ENCODE assay signal across 15 cellular contexts in the genomic region with DNA sequence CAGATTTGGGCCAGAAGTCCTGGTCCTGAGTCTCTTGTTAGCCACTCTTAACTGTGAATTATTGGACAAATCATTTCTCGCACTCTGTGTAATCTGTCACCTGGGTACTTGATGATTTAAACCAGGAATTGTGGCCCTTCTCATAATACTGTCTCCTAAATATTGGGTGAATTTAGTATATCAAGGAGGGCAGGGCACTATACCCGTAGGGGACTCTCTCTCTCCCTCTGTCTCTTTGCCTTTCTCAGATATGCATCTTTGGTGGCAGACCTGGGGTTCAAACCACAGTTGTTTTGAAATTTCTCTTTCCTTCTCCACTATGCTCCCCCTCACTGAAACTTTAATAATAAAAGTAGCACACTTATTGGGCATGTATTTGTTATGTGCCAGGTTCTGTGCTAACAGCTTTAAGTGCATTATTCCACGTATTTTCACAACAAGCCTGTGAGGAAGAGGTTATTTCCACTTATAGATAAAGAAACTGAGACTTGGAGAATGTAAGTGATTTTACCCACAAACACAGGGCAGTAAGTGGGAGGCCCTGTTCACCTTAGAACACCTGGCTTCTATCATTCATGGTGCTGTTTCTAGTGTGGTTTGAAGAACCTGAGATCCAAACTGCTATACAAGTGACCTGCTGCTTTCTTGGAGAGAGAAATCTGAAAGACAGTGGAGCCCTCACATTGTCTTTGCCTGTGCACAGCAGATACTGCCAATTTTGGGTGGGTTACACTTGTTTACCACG. TPM values are rescaled to one million over a fixed set of nuclear protein-coding genes. Genes with fewer than 3 reads are reported as not detected.
A peak's percentile ranks its signal among the peaks of the same experiment; 100 is the strongest.
DNase-seq lines count a peak whose midpoint lies in the region; ATAC-seq and TF ChIP-seq lines count a peak whose summit lies in the region.
"Had no signal": no experiment of that assay in that cellular context is flagged by ENCODE, and none has a peak within 500 bp of the region (broad histone marks: within the 10 kb centered on the region; RNA-seq: fewer than 3 reads in every experiment).

No MANE protein-coding gene starts in this region.

- POLR2A ChIA-PET in SK-N-SH (lab: Yijun Ruan, JAX), result no interaction called here
- POLR2A ChIA-PET in activated CD4-positive, alpha-beta memory T cell treated with anti-CD3 and anti-CD28 coated beads, Interleukin-2, amount 10 ng/mL, durations not matched to agents 7 days and 5 days (lab: Charles Lee), result interaction anchor here (1.0 to 4.8 kb wide), 3 partner anchors 11 to 40 kb away, joined by 3 to 142 read pairs (median 15); partner anchors contain the start of gene FAS

- H3K9me3 Mint-ChIP-seq in activated CD4-positive, alpha-beta memory T cell treated with anti-CD3 and anti-CD28 coated beads, Interleukin-2, amount 10 ng/mL, durations not matched to agents 7 days and 5 days, result no peaks in the 10 kb centered on the region
- H3K9me3 Mint-ChIP-seq in CD14-positive monocyte, result no peaks in the 10 kb centered on the region
- H3K9me3 Mint-ChIP-seq: type B pancreatic cell had no signal

- intact Hi-C loops in CD14-positive monocyte (cut with micrococcal nuclease) (loop anchor here in 1 of 2 donors (5.0 kb wide), 1 partner anchor 65 kb away; no protein-coding TSS in a partner anchor), mucosa of descending colon (cut with DNase I, micrococcal nuclease) (loop anchor here in 1 of 2 donors (10.0 kb wide), 1 partner anchor 168 kb away; no protein-coding TSS in a partner anchor)

- H3K4me1 Mint-ChIP-seq in activated CD4-positive, alpha-beta memory T cell treated with anti-CD3 and anti-CD28 coated beads, Interleukin-2, amount 10 ng/mL, durations not matched to agents 7 days and 5 days, result peaks cover 65% of the 10 kb centered on the region
- H3K4me1 Mint-ChIP-seq in CD14-positive monocyte, result peaks cover 26% of the 10 kb centered on the region

- no peak for TF ChIP-seq RAD21 in SK-N-SH (IDR thresholded peaks at IDR 0.05; ENCODE audit: low read length)

- H3K4me2 ChIP-seq in SK-N-SH (no peak overlapping the region), GM23248 (ENCODE audit: unreplicated experiment) (no peak overlapping the region), osteoblast (ENCODE audit: insufficient read depth, low read length) (no peak overlapping the region)

- H3K9me2 ChIP-seq in SK-N-SH (no peaks in the 10 kb centered on the region), GM23248 (ENCODE audit: insufficient read depth) (no peaks in the 10 kb centered on the region)

- ATAC-seq in SK-N-SH treated with all-trans-retinoic acid at 6 μM for 48 hours (peak; percentile 15; the same call in 2 of the 3 replicates), GM21367 (IDR thresholded peaks at IDR 0.05; ENCODE audit: unreplicated experiment) (no peak), mucosa of descending colon (no peak)
- ATAC-seq: left colon had no signal

- CTCF ChIA-PET in SK-N-SH (lab: Yijun Ruan, JAX), result no interaction called here
- CTCF ChIA-PET in activated CD4-positive, alpha-beta memory T cell treated with anti-CD3 and anti-CD28 coated beads, Interleukin-2, amount 10 ng/mL, durations not matched to agents 7 days and 5 days (lab: Charles Lee), result interaction anchor here (1.4 to 1.7 kb wide), 3 partner anchors 15 to 70 kb away, joined by 3 to 14 read pairs (median 4); no protein-coding TSS in a partner anchor

- H3K4me3 ChIP-seq in SK-N-SH (ENCODE audit: low read depth in 2 of 2, low read length in 1 of 2), result no peak overlapping the region
- H3K4me3 ChIP-seq in GM23248, result no peak overlapping the region
- no peak overlapping the region for H3K4me3 ChIP-seq in osteoblast (ENCODE audit: insufficient read depth, low read length)
- H3K4me3 ChIP-seq in mucosa of descending colon, result no peak overlapping the region

- no peak for DNase-seq in SK-N-SH
- DNase-seq in GM23248, result no peak
- DNase-seq in activated CD4-positive, alpha-beta memory T cell treated with anti-CD3 and anti-CD28 coated beads, Interleukin-2, amount 10 ng/mL, durations not matched to agents 7 days and 5 days, result no peak
- DNase-seq in osteoblast (ENCODE audit: insufficient read length, low spot score, missing footprints), result no peak
- no peak for DNase-seq in CD14-positive monocyte (ENCODE audit: low spot score)
- DNase-seq in mucosa of descending colon, result no peak
- DNase-seq: caudate nucleus, left colon, NCI-H82, SW 1271 had no signal

- peak overlapping the region; percentile 71 for H3K4me3 Mint-ChIP-seq in activated CD4-positive, alpha-beta memory T cell treated with anti-CD3 and anti-CD28 coated beads, Interleukin-2, amount 10 ng/mL, durations not matched to agents 7 days and 5 days
- H3K4me3 Mint-ChIP-seq in CD14-positive monocyte, result no peak overlapping the region
- H3K4me3 Mint-ChIP-seq: type B pancreatic cell had no signal

- H3K27me3 ChIP-seq in SK-N-SH (ENCODE audit: insufficient read depth) (no peaks in the 10 kb centered on the region), GM23248 (replicated peaks; ENCODE audit: insufficient read depth) (no peaks in the 10 kb centered on the region), osteoblast (ENCODE audit: insufficient read depth, low read length) (no peaks in the 10 kb centered on the region)
- H3K27me3 ChIP-seq: foreskin keratinocyte had no signal

- peak overlapping the region; percentile 84 for H3K27ac Mint-ChIP-seq in activated CD4-positive, alpha-beta memory T cell treated with anti-CD3 and anti-CD28 coated beads, Interleukin-2, amount 10 ng/mL, durations not matched to agents 7 days and 5 days
- peak overlapping the region in 1 of 7 donors; percentile 28 for H3K27ac Mint-ChIP-seq in CD14-positive monocyte
- H3K27ac Mint-ChIP-seq: type B pancreatic cell had no signal

- TF ChIP-seq CTCF in SK-N-SH (IDR thresholded peaks at IDR 0.05) (no peak), osteoblast (IDR thresholded peaks at IDR 0.05; ENCODE audit: extremely low read depth, low read depth, low read length) (no peak), CD14-positive monocyte (IDR thresholded peaks at IDR 0.05) (no peak), mucosa of descending colon (IDR thresholded peaks at IDR 0.05) (no peak)

- H3K27ac ChIP-seq in SK-N-SH (ENCODE audit: low read depth in 2 of 2, low read length in 1 of 2) (peak overlapping the region in 1 of 2 experiments; percentile 40; a peak in 1 of 4 replicates), GM23248 (0 out of 2 replicates have a peak overlapping the region, but pooled peaks have one; percentile 1), osteoblast (ENCODE audit: low read depth, low read length) (peak overlapping the region; percentile 18)
- H3K27ac ChIP-seq: 22Rv1, foreskin keratinocyte had no signal

- peaks cover 15% of the 10 kb centered on the region for H3F3A ChIP-seq in SK-N-SH (replicated peaks; ENCODE audit: insufficient read depth)
- H3F3A ChIP-seq in GM23248 (ENCODE audit: insufficient read depth), result no peaks in the 10 kb centered on the region

- 90% methylated on average over 4 of the region's 4 CpGs for WGBS in SK-N-SH (ENCODE audit: low lambda C conversion rate)
- 87 to 91% methylated on average over 4 of the region's 4 CpGs for WGBS in GM23248 (ENCODE audit: low coverage in 1 of 2, low lambda C conversion rate in 2 of 2, missing lambda C conversion rate in 2 of 2), 2 experiments

- H2AFZ ChIP-seq in SK-N-SH (ENCODE audit: low read depth), result no peak overlapping the region
- H2AFZ ChIP-seq in GM23248, result no peak overlapping the region
- no peak overlapping the region for H2AFZ ChIP-seq in osteoblast (ENCODE audit: low read length)

- H3K9ac ChIP-seq in SK-N-SH (no peak overlapping the region), GM23248 (no peak overlapping the region)

- in situ Hi-C loops in GM23248 (cut with MboI), result no loop called here

- H3K4me1 ChIP-seq in SK-N-SH (ENCODE audit: control insufficient read depth in 1 of 2, insufficient read depth in 2 of 2, low read depth in 1 of 2, low read length in 1 of 2), result peaks cover 3 to 20% of the 10 kb centered on the region in 2 experiments; a peak in 2 of 4 replicates
- H3K4me1 ChIP-seq in GM23248 (ENCODE audit: insufficient read depth), result peaks cover 32% of the 10 kb centered on the region
- H3K4me1 ChIP-seq in osteoblast (ENCODE audit: insufficient read depth, low read length), result peaks cover 18% of the 10 kb centered on the region
- peaks cover 7% of the 10 kb centered on the region for H3K4me1 ChIP-seq in mucosa of descending colon (ENCODE audit: low read depth)

- no peak for TF ChIP-seq EP300 in SK-N-SH (IDR thresholded peaks at IDR 0.05; ENCODE audit: borderline replicate concordance in 1 of 2, low read depth in 1 of 2, low read length in 1 of 2)

- H4K20me1 ChIP-seq in SK-N-SH (ENCODE audit: insufficient read depth) (no peaks in the 10 kb centered on the region), GM23248 (ENCODE audit: insufficient read depth) (no peaks in the 10 kb centered on the region), osteoblast (ENCODE audit: insufficient read depth, low read length) (no peaks in the 10 kb centered on the region)

- H3K27me3 Mint-ChIP-seq in activated CD4-positive, alpha-beta memory T cell treated with anti-CD3 and anti-CD28 coated beads, Interleukin-2, amount 10 ng/mL, durations not matched to agents 7 days and 5 days, result no peaks in the 10 kb centered on the region
- H3K27me3 Mint-ChIP-seq in CD14-positive monocyte (ENCODE audit: low read depth in 3 of 3), result no peaks in the 10 kb centered on the region

- peaks cover 37% of the 10 kb centered on the region for H3K36me3 Mint-ChIP-seq in activated CD4-positive, alpha-beta memory T cell treated with anti-CD3 and anti-CD28 coated beads, Interleukin-2, amount 10 ng/mL, durations not matched to agents 7 days and 5 days (ENCODE audit: low read depth)
- peaks cover 37 to 52% of the 10 kb centered on the region in 2 donors for H3K36me3 Mint-ChIP-seq in CD14-positive monocyte
- H3K36me3 Mint-ChIP-seq: type B pancreatic cell had no signal

- peaks cover 12 to 15% of the 10 kb centered on the region in 2 experiments for H3K36me3 ChIP-seq in SK-N-SH (replicated peaks in 1 of 2; ENCODE audit: control insufficient read depth in 1 of 2, insufficient read depth in 2 of 2, low read length in 1 of 2)
- peaks cover 42% of the 10 kb centered on the region for H3K36me3 ChIP-seq in GM23248 (ENCODE audit: low read depth)
- peaks cover 30% of the 10 kb centered on the region for H3K36me3 ChIP-seq in osteoblast (ENCODE audit: insufficient read depth, low read length)
- no peaks in the 10 kb centered on the region for H3K36me3 ChIP-seq in mucosa of descending colon (ENCODE audit: low read depth)

- peaks cover 43% of the 10 kb centered on the region; the same call in 1 of the 2 replicates for H3K79me2 ChIP-seq in SK-N-SH (ENCODE audit: insufficient read depth)
- H3K79me2 ChIP-seq in GM23248 (ENCODE audit: insufficient read depth), result peaks cover 97% of the 10 kb centered on the region
- H3K79me2 ChIP-seq in osteoblast (ENCODE audit: insufficient read depth, low read length), result peaks cover 57% of the 10 kb centered on the region

- H3K9me3 ChIP-seq in SK-N-SH (no peaks in the 10 kb centered on the region), GM23248 (ENCODE audit: low read depth) (no peaks in the 10 kb centered on the region), osteoblast (ENCODE audit: low read depth, low read length) (no peaks in the 10 kb centered on the region), mucosa of descending colon (no peaks in the 10 kb centered on the region)

RNA-seq across cellular contexts. Expression of gene FAS, which starts 11.8 kb away (rescaled TPM):
- polyA plus RNA-seq in SK-N-SH (2012; rRNA removed) (31.5 and 44.2 TPM in 2 replicates), GM23248 (2016; fragmentation: Nextera tagmentation; extraction: Ambion mirVana) (54.5 and 55.4 TPM in 2 replicates), CD14-positive monocyte (10 to 100 TPM; 27.9 to 28.9 TPM)
- polyA plus RNA-seq in SK-N-SH (2012; cell fraction: cytosol; rRNA removed), result 37.8 and 39.8 TPM in 2 replicates
- polyA plus RNA-seq in SK-N-SH (2012; cell fraction: nucleus; rRNA removed), result 24.3 and 50.5 TPM in 2 replicates
- 69.0 and 77.8 TPM in 2 replicates for total RNA-seq in GM23248 (2014; rRNA removed; shearing (Covaris generic))
- total RNA-seq in activated CD4-positive, alpha-beta memory T cell treated with anti-CD3 and anti-CD28 coated beads, Interleukin-2, amount 10 ng/mL, durations not matched to agents 7 days and 5 days, result 10 to 100 TPM; 91.1 to 96.4 TPM
- total RNA-seq in osteoblast (49.6 and 62.5 TPM in 2 replicates), mucosa of descending colon (10 to 100 TPM; 31.8 to 51.0 (median 50.8) TPM)

RNA-seq across cellular contexts. Expression of gene ACTA2, which starts 49.8 kb away (rescaled TPM):
- 119 and 130 TPM in 2 replicates for polyA plus RNA-seq in SK-N-SH (2012; rRNA removed)
- polyA plus RNA-seq in SK-N-SH (2012; cell fraction: cytosol; rRNA removed), result 128 and 149 TPM in 2 replicates
- polyA plus RNA-seq in SK-N-SH (2012; cell fraction: nucleus; rRNA removed), result 146 and 161 TPM in 2 replicates
- total RNA-seq in GM23248 (2014; rRNA removed; shearing (Covaris generic)), result 161 and 164 TPM in 2 replicates
- polyA plus RNA-seq in GM23248 (2016; fragmentation: Nextera tagmentation; extraction: Ambion mirVana), result 249 and 262 TPM in 2 replicates
- 10 to 100 TPM; 14.7 to 15.5 TPM for total RNA-seq in activated CD4-positive, alpha-beta memory T cell treated with anti-CD3 and anti-CD28 coated beads, Interleukin-2, amount 10 ng/mL, durations not matched to agents 7 days and 5 days
- 501 and 855 TPM in 2 replicates for total RNA-seq in osteoblast
- 10 to 100 TPM in 1 of 2 donors, 1 to 10 TPM in 1; 6.8 to 12.3 TPM for polyA plus RNA-seq in CD14-positive monocyte
- total RNA-seq in mucosa of descending colon, result 100 to 1,000 TPM in 2 of 3 donors, 10 to 100 TPM in 1; 80.6 to 920 (median 253) TPM
